8 cellular contexts compared by ENCODE assay signal in the genomic region with DNA sequence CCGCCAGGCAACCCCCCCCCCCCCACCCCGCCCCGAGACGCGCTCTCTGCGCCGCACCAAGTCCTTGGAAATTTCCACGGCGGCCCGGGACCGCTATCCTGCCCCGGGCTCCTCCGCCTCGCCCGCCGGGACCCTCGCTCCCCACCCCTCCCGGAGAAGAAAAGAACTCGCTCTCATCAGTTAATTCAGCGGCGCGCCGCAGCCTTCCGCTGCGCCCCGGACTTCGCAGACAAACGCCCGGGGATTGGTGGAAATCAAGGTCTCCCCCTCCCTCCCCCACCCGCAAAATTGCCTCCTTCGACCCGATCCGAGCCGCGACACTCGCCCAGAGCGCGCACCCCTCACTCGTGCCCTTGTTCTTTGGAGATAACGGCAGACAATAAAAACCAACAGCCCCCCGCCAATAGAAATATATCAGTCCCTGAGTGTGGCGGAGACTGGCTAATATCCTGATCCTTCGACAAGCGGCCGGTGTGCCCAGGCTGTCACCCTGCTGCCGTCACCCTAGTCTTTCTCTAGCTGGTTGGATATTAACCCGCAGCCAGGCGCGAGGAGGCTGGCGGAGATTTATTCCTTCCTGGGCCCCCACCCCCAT. TPM values are rescaled to one million over a fixed set of nuclear protein-coding genes. Genes with fewer than 3 reads are reported as not detected.
DNase-seq lines count a peak whose midpoint lies in the region; ATAC-seq and TF ChIP-seq lines count a peak whose summit lies in the region.

A gene with protein sequence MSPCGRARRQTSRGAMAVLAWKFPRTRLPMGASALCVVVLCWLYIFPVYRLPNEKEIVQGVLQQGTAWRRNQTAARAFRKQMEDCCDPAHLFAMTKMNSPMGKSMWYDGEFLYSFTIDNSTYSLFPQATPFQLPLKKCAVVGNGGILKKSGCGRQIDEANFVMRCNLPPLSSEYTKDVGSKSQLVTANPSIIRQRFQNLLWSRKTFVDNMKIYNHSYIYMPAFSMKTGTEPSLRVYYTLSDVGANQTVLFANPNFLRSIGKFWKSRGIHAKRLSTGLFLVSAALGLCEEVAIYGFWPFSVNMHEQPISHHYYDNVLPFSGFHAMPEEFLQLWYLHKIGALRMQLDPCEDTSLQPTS (minus strand): TSS at position 12 of the 595 bp plus-strand sequence. CDS start 475 bp downstream, outside the sequence.

- peaks cover 49% of the 10 kb centered on the region for H3K27me3 Mint-ChIP-seq in WTC11 (ENCODE audit: low read depth)
- peaks cover 15% of the 10 kb centered on the region for H3K27me3 Mint-ChIP-seq in central memory CD8-positive, alpha-beta T cell

- peak within 1 kb of the TSS; percentile 83 for H3K4me3 Mint-ChIP-seq in WTC11
- peak within 1 kb of the TSS; percentile 99 for H3K4me3 Mint-ChIP-seq in central memory CD8-positive, alpha-beta T cell

- no peak for TF ChIP-seq CTCF in WTC11 (IDR thresholded peaks at IDR 0.05)

- CTCF ChIA-PET in WTC11 (lab: Charles Lee): interaction anchor here (0.5 to 2.6 kb wide), 37 partner anchors 13 to 640 kb away, joined by 3 to 24 read pairs (median 4); no protein-coding TSS in a partner anchor

- H3K27ac Mint-ChIP-seq in WTC11: no peak within 1 kb of the TSS
- H3K27ac Mint-ChIP-seq in central memory CD8-positive, alpha-beta T cell (ENCODE audit: low read depth): peak within 1 kb of the TSS; percentile 98

- peaks cover 23% of the 10 kb centered on the region for H3K4me1 Mint-ChIP-seq in WTC11
- peaks cover 49% of the 10 kb centered on the region for H3K4me1 Mint-ChIP-seq in central memory CD8-positive, alpha-beta T cell

- no peaks in the 10 kb centered on the region for H3K36me3 Mint-ChIP-seq in WTC11
- H3K36me3 Mint-ChIP-seq in central memory CD8-positive, alpha-beta T cell (ENCODE audit: insufficient read depth): peaks cover 16% of the 10 kb centered on the region

- POLR2A ChIA-PET in WTC11 (lab: Charles Lee): interaction anchor here (0.7 kb wide), 1 partner anchor 214 kb away, joined by 7 read pairs; no protein-coding TSS in a partner anchor

- peak; percentile 30 for DNase-seq in NK-92 treated with Interleukin-12 subunit alpha and Interleukin-12 subunit beta, amount 100 ng/mL, for 24 hours (lab: John Stamatoyannopoulos, UW)
- DNase-seq in NK-92 (lab: John Stamatoyannopoulos, UW; ENCODE audit: unreplicated experiment) (no peak), WTC11 (ENCODE audit: low spot score) (peak; percentile 53), left lobe of liver (ENCODE audit: low spot score) (no peak)
- DNase-seq in central memory CD8-positive, alpha-beta T cell (ENCODE audit: low spot score in 2 of 2): peak in 1 of 2 donors; percentile 50
- peak; percentile 34 to 36 for DNase-seq in stimulated activated CD4-positive, alpha-beta T cell treated with anti-CD3 and anti-CD28 coated beads, Interleukin-2, amount 100 ng/mL, for 48 hours

- H3K9me3 Mint-ChIP-seq in WTC11: no peaks in the 10 kb centered on the region
- H3K9me3 Mint-ChIP-seq in central memory CD8-positive, alpha-beta T cell: no peaks in the 10 kb centered on the region

- ATAC-seq in HG03571 (IDR thresholded peaks at IDR 0.05; ENCODE audit: unreplicated experiment): peak; percentile 20
- ATAC-seq in WTC11: peak; percentile 13
- ATAC-seq in central memory CD8-positive, alpha-beta T cell (replicated peaks; ENCODE audit: extremely low read depth, poor library complexity, severe bottlenecking): peak; percentile 55
- ATAC-seq in left lobe of liver: peak; percentile 70
- ATAC-seq in GM21390 (IDR thresholded peaks at IDR 0.05; ENCODE audit: unreplicated experiment): no peak

TF ChIP-seq in WTC11, 78 proteins besides CTCF, POLR2A, EP300 and RAD21 (continues in another document):
- TF ChIP-seq ZNF425 (CRISPR knock-in tag; conservative IDR thresholded peaks at IDR 0.05): no peak
- no peak for TF ChIP-seq CDX4 (CRISPR knock-in tag; IDR thresholded peaks at IDR 0.05; ENCODE audit: borderline replicate concordance)
- no peak for TF ChIP-seq ETV6 (CRISPR knock-in tag; IDR thresholded peaks at IDR 0.05)
- TF ChIP-seq ZBTB43 (CRISPR knock-in tag; IDR thresholded peaks at IDR 0.05): no peak
- no peak for TF ChIP-seq IRF2 (CRISPR knock-in tag; IDR thresholded peaks at IDR 0.05; ENCODE audit: borderline replicate concordance, low read depth)
- TF ChIP-seq ZNF232 (CRISPR knock-in tag; IDR thresholded peaks at IDR 0.05): no peak
- TF ChIP-seq MYBL2 (CRISPR knock-in tag; IDR thresholded peaks at IDR 0.05): no peak
- no peak for TF ChIP-seq ERG (CRISPR knock-in tag; IDR thresholded peaks at IDR 0.05)
- no peak for TF ChIP-seq RELA (CRISPR knock-in tag; IDR thresholded peaks at IDR 0.05; ENCODE audit: borderline replicate concordance)
- TF ChIP-seq, protein P1, sequence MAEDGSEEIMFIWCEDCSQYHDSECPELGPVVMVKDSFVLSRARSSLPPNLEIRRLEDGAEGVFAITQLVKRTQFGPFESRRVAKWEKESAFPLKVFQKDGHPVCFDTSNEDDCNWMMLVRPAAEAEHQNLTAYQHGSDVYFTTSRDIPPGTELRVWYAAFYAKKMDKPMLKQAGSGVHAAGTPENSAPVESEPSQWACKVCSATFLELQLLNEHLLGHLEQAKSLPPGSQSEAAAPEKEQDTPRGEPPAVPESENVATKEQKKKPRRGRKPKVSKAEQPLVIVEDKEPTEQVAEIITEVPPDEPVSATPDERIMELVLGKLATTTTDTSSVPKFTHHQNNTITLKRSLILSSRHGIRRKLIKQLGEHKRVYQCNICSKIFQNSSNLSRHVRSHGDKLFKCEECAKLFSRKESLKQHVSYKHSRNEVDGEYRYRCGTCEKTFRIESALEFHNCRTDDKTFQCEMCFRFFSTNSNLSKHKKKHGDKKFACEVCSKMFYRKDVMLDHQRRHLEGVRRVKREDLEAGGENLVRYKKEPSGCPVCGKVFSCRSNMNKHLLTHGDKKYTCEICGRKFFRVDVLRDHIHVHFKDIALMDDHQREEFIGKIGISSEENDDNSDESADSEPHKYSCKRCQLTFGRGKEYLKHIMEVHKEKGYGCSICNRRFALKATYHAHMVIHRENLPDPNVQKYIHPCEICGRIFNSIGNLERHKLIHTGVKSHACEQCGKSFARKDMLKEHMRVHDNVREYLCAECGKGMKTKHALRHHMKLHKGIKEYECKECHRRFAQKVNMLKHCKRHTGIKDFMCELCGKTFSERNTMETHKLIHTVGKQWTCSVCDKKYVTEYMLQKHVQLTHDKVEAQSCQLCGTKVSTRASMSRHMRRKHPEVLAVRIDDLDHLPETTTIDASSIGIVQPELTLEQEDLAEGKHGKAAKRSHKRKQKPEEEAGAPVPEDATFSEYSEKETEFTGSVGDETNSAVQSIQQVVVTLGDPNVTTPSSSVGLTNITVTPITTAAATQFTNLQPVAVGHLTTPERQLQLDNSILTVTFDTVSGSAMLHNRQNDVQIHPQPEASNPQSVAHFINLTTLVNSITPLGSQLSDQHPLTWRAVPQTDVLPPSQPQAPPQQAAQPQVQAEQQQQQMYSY (CRISPR knock-in tag; IDR thresholded peaks at IDR 0.05): no peak
- TF ChIP-seq CREM (CRISPR knock-in tag; IDR thresholded peaks at IDR 0.05): no peak

RNA-seq across cellular contexts. Expression of the gene that starts here (rescaled TPM):
- 2.3 to 2.8 TPM (median 2.3 TPM) in 3 replicates for total RNA-seq in WTC11 (2021)
- total RNA-seq in left lobe of liver: not detected

Comparison
In these comparisons a context has a peak if more than half of its experiments do, and no peak if none do; other contexts are left out.
1. DNase-seq: peak in NK-92 treated with Interleukin-12 subunit alpha and Interleukin-12 subunit beta, amount 100 ng/mL, for 24 hours (single experiment), WTC11 (single experiment) and stimulated activated CD4-positive, alpha-beta T cell treated with anti-CD3 and anti-CD28 coated beads, Interleukin-2, amount 100 ng/mL, for 48 hours (2 of 2); none in NK-92 (single experiment) and left lobe of liver (single experiment).
2. Peak in ATAC-seq in left lobe of liver; RNA of the gene not detected or under 1 TPM.